In genomic region chr13:60334310-60334709, GRCh38 we compare ENCODE assay signal across 2 cellular contexts.
TF ChIP-seq lines count a peak whose summit lies in the region.

No MANE protein-coding gene starts in this region.

TF ChIP-seq in HEK293, 187 proteins besides CTCF, POLR2A, EP300 and RAD21:
- no peak for TF ChIP-seq ZBTB17 (tag by site-specific recombination; IDR thresholded peaks at IDR 0.05)
- no peak for TF ChIP-seq SP3 (tag by site-specific recombination; IDR thresholded peaks at IDR 0.05)
- TF ChIP-seq ZNF664 (tag by site-specific recombination; IDR thresholded peaks at IDR 0.05): peak; percentile 24; the same call in 1 of the 2 replicates

TF ChIP-seq in endothelial cell of umbilical vein, 7 proteins besides CTCF, POLR2A, EP300 and RAD21:
- TF ChIP-seq POLR2AphosphoS5 (IDR thresholded peaks at IDR 0.05; ENCODE audit: insufficient read depth, low read depth, low read length): no peak
- TF ChIP-seq GATA2 (IDR thresholded peaks at IDR 0.05; ENCODE audit: insufficient read depth, insufficient read length, low read depth, low read length): no peak
- no peak for TF ChIP-seq EZH2 (IDR thresholded peaks at IDR 0.05; ENCODE audit: borderline replicate concordance, low read depth, low read length, severe bottlenecking)
- TF ChIP-seq JUN (IDR thresholded peaks at IDR 0.05; ENCODE audit: borderline replicate concordance, insufficient read depth, insufficient read length, low read depth): no peak
- no peak for TF ChIP-seq FOS (IDR thresholded peaks at IDR 0.05; ENCODE audit: borderline replicate concordance, insufficient read depth, low read length)
- TF ChIP-seq, protein P1, sequence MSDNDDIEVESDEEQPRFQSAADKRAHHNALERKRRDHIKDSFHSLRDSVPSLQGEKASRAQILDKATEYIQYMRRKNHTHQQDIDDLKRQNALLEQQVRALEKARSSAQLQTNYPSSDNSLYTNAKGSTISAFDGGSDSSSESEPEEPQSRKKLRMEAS (IDR thresholded peaks at IDR 0.05; ENCODE audit: insufficient read depth, insufficient read length): no peak
- no peak for TF ChIP-seq MYC (IDR thresholded peaks at IDR 0.05; ENCODE audit: low read depth, low read length)
